Comparison of ENCODE assay signal across 1 cellular context in the genomic region with DNA sequence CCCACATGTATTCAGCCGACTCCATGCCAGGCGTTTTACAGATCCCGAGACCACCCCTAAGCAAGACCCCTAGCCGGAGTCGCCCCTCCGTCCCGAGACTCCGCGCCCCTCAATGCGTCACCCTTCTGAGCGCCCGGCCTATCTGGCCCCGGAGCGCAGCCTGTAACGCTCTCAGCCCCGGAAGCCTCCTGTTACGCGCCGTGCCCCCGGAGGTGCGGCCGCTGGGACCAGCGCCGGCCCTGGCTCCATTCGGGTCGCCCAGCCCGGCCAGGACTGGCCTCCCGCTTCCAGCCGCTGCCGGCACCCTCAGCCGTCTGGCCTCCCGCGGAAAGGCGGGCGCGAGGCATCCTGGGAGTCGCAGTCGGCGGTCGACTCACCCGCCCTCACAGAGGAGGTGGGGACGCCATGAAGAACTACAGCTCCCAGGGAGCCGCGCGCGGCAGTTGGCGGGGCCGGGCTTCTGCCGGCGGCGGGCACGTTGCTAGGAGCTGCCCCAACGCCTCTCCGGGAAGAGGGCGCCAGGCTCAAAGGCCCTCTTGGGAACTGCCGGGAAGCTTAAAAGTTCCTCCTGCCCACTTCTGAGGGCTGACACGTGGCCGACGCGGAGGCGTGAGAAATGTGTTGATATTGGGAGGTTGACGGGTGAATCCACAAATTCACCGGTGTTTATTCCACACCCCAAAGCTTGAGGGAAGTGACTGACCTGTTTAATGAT.
TF ChIP-seq lines count a peak whose summit lies in the region.

A gene with protein sequence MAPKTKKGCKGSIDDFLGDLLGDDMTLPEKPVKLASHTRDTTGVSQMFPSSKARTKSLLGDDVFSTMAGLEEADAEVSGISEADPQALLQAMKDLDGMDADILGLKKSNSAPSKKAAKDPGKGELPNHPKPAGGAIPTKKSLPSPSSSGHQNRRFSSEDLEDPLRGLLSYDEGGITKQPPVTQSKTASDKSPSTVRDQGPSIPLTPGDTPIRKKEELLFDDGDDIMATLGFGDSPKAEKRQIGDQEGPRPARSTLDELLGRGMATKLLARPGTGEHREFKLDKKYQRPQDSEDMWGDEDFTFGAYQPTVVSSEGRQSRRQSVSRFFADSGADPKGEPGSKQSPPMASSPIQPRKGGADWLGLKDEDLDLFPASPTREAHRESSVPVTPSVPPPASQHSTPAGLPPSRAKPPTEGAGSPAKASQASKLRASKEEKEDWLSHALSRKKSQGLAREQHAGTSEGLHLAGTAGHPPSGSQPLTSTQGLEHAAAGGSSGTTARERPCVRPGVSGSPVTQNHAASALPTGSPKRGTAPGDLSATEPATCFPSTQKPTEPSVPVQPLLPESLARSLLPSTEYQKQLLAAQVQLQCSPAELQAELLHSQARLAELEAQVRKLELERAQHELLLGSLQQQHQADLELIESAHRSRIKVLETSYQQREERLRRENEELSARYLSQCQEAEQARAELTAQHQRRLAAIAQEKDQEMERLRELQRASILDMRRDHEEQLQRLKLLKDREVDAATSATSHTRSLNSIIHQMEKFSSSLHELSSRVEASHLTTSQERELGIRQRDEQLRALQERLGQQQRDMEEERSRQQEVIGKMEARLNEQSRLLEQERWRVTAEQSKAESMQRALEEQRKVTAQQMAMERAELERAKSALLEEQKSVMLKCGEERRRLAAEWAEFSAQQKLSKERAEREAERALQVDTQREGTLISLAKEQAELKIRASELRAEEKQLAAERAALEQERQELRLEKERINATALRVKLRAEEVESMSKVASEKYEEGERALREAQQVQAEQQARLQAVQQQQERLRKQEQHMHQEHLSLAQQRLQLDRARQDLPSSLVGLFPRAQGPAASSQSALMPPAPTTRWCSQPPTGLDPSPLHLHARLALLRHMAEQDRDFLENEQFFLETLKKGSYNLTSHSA (minus strand): TSS at position 316 of the 715 bp plus-strand sequence. CDS start 2,893 bp downstream, outside the sequence.

TF ChIP-seq in K562, 482 proteins besides CTCF, POLR2A, EP300 and RAD21 (continued from another document and continues in another):
- TF ChIP-seq NFYB (IDR thresholded peaks at IDR 0.05; ENCODE audit: extremely low read depth, insufficient read length) (no peak), TAF1 (IDR thresholded peaks at IDR 0.05; ENCODE audit: control insufficient read depth, extremely low read depth, insufficient read depth, low read length, severe bottlenecking) (peak; percentile 92), SREBF2 (CRISPR knock-in tag; IDR thresholded peaks at IDR 0.05) (no peak), GATAD2A (IDR thresholded peaks at IDR 0.05) (peak; percentile 76; the same call in 1 of the 2 replicates), NCOA6 (IDR thresholded peaks at IDR 0.05) (no peak), ZNF316 (IDR thresholded peaks at IDR 0.05) (no peak), JUNB (CRISPR knock-in tag; conservative IDR thresholded peaks at IDR 0.05) (0 out of 2 replicates have a peak, but pooled peaks have one; percentile 26), CCAR2 (IDR thresholded peaks at IDR 0.05; ENCODE audit: low read depth, low read length) (no peak), TBL1XR1 (IDR thresholded peaks at IDR 0.05; ENCODE audit: low read length in 2 of 2) (peak in 1 of 2 experiments; percentile 36; a peak in 1 of 4 replicates), SMAD3 (CRISPR knock-in tag; conservative IDR thresholded peaks at IDR 0.05) (no peak), DPF2 (IDR thresholded peaks at IDR 0.05) (no peak), NR2C2 (CRISPR knock-in tag; IDR thresholded peaks at IDR 0.05) (no peak; the same call in 1 of the 2 replicates), NR2C2 (tag; IDR thresholded peaks at IDR 0.05) (peak; percentile 79), HLTF (IDR thresholded peaks at IDR 0.05) (no peak; the same call in 1 of the 2 replicates), POLR2AphosphoS2 (IDR thresholded peaks at IDR 0.05; ENCODE audit: low read length) (peak; percentile 84; the same call in 1 of the 2 replicates), ZNF77 (CRISPR knock-in tag; IDR thresholded peaks at IDR 0.05) (no peak), ESRRB (CRISPR knock-in tag; IDR thresholded peaks at IDR 0.05; ENCODE audit: borderline replicate concordance) (no peak), DDX20 (tag; IDR thresholded peaks at IDR 0.05; ENCODE audit: low read depth) (no peak), ZNF695 (CRISPR knock-in tag; IDR thresholded peaks at IDR 0.05) (no peak), EWSR1 (IDR thresholded peaks at IDR 0.05; ENCODE audit: borderline replicate concordance, low read depth, partially characterized antibody) (no peak), EP400 (IDR thresholded peaks at IDR 0.05) (peak; percentile 34; the same call in 1 of the 2 replicates), EGR1 (conservative IDR thresholded peaks at IDR 0.05) (peak; percentile 56), HDAC2 (IDR thresholded peaks at IDR 0.05) (peak; percentile 60; the same call in 1 of the 2 replicates), ZBTB7A (IDR thresholded peaks at IDR 0.05; ENCODE audit: borderline replicate concordance, control insufficient read depth, low read depth, low read length) (peak; percentile 87), POLR2B (IDR thresholded peaks at IDR 0.05; ENCODE audit: low read depth, partially characterized antibody) (peak; percentile 93), MIER1 (IDR thresholded peaks at IDR 0.05; ENCODE audit: low read depth) (no peak), GABPB2 (CRISPR knock-in tag; conservative IDR thresholded peaks at IDR 0.05) (no peak), C11orf30 (IDR thresholded peaks at IDR 0.05; ENCODE audit: low read depth) (no peak), ZNF551 (CRISPR knock-in tag; IDR thresholded peaks at IDR 0.05) (no peak), XRCC4 (IDR thresholded peaks at IDR 0.05; ENCODE audit: extremely low read depth, insufficient read depth, insufficient read length) (no peak), SRSF3 (IDR thresholded peaks at IDR 0.05; ENCODE audit: insufficient read depth, low read length) (no peak), NFXL1 (CRISPR knock-in tag; IDR thresholded peaks at IDR 0.05) (no peak), TOE1 (IDR thresholded peaks at IDR 0.05; ENCODE audit: borderline replicate concordance) (peak; percentile 33; the same call in 1 of the 2 replicates), TOE1 (CRISPR knock-in tag; IDR thresholded peaks at IDR 0.05; ENCODE audit: borderline replicate concordance, low read depth) (no peak), U2AF1 (optimal IDR thresholded peaks at IDR 0.05; ENCODE audit: low read depth, low read length) (peak; percentile 89), PHF21A (IDR thresholded peaks at IDR 0.05; ENCODE audit: borderline replicate concordance, low read depth) (no peak), ZNF696 (CRISPR knock-in tag; conservative IDR thresholded peaks at IDR 0.05) (no peak), NR2F6 (CRISPR knock-in tag; IDR thresholded peaks at IDR 0.05) (no peak), NCOA4 (IDR thresholded peaks at IDR 0.05; ENCODE audit: partially characterized antibody) (no peak), PHF20 (IDR thresholded peaks at IDR 0.05; ENCODE audit: partially characterized antibody) (peak; percentile 90)
- TF ChIP-seq, protein P1, sequence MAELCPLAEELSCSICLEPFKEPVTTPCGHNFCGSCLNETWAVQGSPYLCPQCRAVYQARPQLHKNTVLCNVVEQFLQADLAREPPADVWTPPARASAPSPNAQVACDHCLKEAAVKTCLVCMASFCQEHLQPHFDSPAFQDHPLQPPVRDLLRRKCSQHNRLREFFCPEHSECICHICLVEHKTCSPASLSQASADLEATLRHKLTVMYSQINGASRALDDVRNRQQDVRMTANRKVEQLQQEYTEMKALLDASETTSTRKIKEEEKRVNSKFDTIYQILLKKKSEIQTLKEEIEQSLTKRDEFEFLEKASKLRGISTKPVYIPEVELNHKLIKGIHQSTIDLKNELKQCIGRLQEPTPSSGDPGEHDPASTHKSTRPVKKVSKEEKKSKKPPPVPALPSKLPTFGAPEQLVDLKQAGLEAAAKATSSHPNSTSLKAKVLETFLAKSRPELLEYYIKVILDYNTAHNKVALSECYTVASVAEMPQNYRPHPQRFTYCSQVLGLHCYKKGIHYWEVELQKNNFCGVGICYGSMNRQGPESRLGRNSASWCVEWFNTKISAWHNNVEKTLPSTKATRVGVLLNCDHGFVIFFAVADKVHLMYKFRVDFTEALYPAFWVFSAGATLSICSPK (IDR thresholded peaks at IDR 0.05; ENCODE audit: borderline replicate concordance) = no peak
- TF ChIP-seq, protein P2, sequence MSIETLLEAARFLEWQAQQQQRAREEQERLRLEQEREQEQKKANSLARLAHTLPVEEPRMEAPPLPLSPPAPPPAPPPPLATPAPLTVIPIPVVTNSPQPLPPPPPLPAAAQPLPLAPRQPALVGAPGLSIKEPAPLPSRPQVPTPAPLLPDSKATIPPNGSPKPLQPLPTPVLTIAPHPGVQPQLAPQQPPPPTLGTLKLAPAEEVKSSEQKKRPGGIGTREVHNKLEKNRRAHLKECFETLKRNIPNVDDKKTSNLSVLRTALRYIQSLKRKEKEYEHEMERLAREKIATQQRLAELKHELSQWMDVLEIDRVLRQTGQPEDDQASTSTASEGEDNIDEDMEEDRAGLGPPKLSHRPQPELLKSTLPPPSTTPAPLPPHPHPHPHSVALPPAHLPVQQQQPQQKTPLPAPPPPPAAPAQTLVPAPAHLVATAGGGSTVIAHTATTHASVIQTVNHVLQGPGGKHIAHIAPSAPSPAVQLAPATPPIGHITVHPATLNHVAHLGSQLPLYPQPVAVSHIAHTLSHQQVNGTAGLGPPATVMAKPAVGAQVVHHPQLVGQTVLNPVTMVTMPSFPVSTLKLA (conservative IDR thresholded peaks at IDR 0.05) = peak; percentile 85 to 93
- TF ChIP-seq, protein P3, sequence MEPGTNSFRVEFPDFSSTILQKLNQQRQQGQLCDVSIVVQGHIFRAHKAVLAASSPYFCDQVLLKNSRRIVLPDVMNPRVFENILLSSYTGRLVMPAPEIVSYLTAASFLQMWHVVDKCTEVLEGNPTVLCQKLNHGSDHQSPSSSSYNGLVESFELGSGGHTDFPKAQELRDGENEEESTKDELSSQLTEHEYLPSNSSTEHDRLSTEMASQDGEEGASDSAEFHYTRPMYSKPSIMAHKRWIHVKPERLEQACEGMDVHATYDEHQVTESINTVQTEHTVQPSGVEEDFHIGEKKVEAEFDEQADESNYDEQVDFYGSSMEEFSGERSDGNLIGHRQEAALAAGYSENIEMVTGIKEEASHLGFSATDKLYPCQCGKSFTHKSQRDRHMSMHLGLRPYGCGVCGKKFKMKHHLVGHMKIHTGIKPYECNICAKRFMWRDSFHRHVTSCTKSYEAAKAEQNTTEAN (CRISPR knock-in tag; IDR thresholded peaks at IDR 0.05) = no peak
- TF ChIP-seq, protein P4, sequence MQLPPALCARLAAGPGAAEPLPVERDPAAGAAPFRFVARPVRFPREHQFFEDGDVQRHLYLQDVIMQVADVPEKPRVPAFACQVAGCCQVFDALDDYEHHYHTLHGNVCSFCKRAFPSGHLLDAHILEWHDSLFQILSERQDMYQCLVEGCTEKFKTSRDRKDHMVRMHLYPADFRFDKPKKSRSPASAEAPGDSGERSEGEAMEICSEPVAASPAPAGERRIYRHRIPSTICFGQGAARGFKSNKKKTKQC (CRISPR knock-in tag; IDR thresholded peaks at IDR 0.05) = peak; percentile 80; the same call in 1 of the 2 replicates
- TF ChIP-seq, protein P5, sequence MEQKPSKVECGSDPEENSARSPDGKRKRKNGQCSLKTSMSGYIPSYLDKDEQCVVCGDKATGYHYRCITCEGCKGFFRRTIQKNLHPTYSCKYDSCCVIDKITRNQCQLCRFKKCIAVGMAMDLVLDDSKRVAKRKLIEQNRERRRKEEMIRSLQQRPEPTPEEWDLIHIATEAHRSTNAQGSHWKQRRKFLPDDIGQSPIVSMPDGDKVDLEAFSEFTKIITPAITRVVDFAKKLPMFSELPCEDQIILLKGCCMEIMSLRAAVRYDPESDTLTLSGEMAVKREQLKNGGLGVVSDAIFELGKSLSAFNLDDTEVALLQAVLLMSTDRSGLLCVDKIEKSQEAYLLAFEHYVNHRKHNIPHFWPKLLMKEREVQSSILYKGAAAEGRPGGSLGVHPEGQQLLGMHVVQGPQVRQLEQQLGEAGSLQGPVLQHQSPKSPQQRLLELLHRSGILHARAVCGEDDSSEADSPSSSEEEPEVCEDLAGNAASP (IDR thresholded peaks at IDR 0.05) = no peak
- TF ChIP-seq, protein P6, sequence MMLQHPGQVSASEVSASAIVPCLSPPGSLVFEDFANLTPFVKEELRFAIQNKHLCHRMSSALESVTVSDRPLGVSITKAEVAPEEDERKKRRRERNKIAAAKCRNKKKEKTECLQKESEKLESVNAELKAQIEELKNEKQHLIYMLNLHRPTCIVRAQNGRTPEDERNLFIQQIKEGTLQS (IDR thresholded peaks at IDR 0.05) = no peak
- TF ChIP-seq, protein P6 (CRISPR knock-in tag; conservative IDR thresholded peaks at IDR 0.05) = 0 out of 2 replicates have a peak, but pooled peaks have one; percentile 49
- TF ChIP-seq, protein P7, sequence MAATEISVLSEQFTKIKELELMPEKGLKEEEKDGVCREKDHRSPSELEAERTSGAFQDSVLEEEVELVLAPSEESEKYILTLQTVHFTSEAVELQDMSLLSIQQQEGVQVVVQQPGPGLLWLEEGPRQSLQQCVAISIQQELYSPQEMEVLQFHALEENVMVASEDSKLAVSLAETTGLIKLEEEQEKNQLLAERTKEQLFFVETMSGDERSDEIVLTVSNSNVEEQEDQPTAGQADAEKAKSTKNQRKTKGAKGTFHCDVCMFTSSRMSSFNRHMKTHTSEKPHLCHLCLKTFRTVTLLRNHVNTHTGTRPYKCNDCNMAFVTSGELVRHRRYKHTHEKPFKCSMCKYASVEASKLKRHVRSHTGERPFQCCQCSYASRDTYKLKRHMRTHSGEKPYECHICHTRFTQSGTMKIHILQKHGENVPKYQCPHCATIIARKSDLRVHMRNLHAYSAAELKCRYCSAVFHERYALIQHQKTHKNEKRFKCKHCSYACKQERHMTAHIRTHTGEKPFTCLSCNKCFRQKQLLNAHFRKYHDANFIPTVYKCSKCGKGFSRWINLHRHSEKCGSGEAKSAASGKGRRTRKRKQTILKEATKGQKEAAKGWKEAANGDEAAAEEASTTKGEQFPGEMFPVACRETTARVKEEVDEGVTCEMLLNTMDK (IDR thresholded peaks at IDR 0.05; ENCODE audit: borderline replicate concordance, insufficient read depth, low read depth, low read length, poor library complexity, severe bottlenecking) = peak; percentile 7
